Comparison of ENCODE assay signal across 9 cellular contexts in the genomic region with DNA sequence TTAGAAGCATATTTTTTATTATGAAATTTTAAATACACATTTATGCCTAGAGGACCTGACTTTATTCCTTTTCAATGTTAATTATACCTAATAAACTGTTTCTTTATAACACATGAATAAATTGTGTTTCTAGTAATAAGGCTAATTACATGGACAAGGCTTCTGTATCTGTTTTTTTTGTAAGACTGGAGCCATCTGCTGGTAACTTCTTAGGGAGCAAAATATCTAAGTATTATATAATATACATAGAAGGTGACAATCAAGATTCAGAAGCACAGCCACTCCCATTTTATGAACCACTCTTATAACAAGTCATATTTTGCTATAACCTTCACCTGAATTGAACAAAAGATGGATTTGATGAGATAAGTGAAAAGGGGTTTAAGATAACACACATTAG.
A peak's percentile ranks its signal among the peaks of the same experiment; 100 is the strongest.
DNase-seq lines count a peak whose midpoint lies in the region; ATAC-seq and TF ChIP-seq lines count a peak whose summit lies in the region.
"Had no signal": no experiment of that assay in that cellular context is flagged by ENCODE, and none has a peak within 500 bp of the region (broad histone marks: within the 10 kb centered on the region; RNA-seq: fewer than 3 reads in every experiment).

No MANE protein-coding gene starts in this region.

- H3K27me3 ChIP-seq in kidney epithelial cell (ENCODE audit: control insufficient read depth, insufficient read depth, low read length), result no peaks in the 10 kb centered on the region

- DNase-seq in DMS153 treated with DMSO at 0.1 percent for 48 hours (lab: John Stamatoyannopoulos, UW; ENCODE audit: unreplicated experiment) (peak; percentile 7), kidney epithelial cell (ENCODE audit: low read depth) (no peak), NCI-H1930 (lab: John Stamatoyannopoulos, UW) (no peak), HuH-7 (ENCODE audit: low spot score) (no peak), NCI-H2081 treated with DMSO at 0.1 percent for 48 hours (lab: John Stamatoyannopoulos, UW) (no peak)
- peak; percentile 45 for DNase-seq in Jurkat, Clone E6-1 (ENCODE audit: low read depth, low spot score)
- DNase-seq: substantia nigra had no signal

- peak; percentile 16 for TF ChIP-seq CTCF in kidney epithelial cell (IDR thresholded peaks at IDR 0.05; ENCODE audit: insufficient read depth, low read length, poor library complexity, severe bottlenecking)

- peak; percentile 66 for ATAC-seq in SK-N-SH treated with all-trans-retinoic acid at 6 μM for 48 hours
- no peak for ATAC-seq in GM21381 (IDR thresholded peaks at IDR 0.05; ENCODE audit: unreplicated experiment)

- H3K4me3 ChIP-seq in Jurkat, Clone E6-1 (ENCODE audit: low read length), result no peak overlapping the region
- no peak overlapping the region for H3K4me3 ChIP-seq in kidney epithelial cell (ENCODE audit: low read depth, low read length)

- H3K36me3 ChIP-seq in kidney epithelial cell (ENCODE audit: control insufficient read depth, insufficient read depth, low read length), result no peaks in the 10 kb centered on the region

TF ChIP-seq in SK-N-SH treated with all-trans-retinoic acid at 6 μM for 48 hours, 23 proteins besides CTCF, POLR2A, EP300 and RAD21:
- no peak for TF ChIP-seq ISL1 (CRISPR knock-in tag; IDR thresholded peaks at IDR 0.05)
- no peak for TF ChIP-seq ZNF70 (CRISPR knock-in tag; IDR thresholded peaks at IDR 0.05)
- no peak for TF ChIP-seq TOX (CRISPR knock-in tag; IDR thresholded peaks at IDR 0.05; ENCODE audit: borderline replicate concordance)
- no peak for TF ChIP-seq SNAI2 (CRISPR knock-in tag; IDR thresholded peaks at IDR 0.05)
- TF ChIP-seq, protein P1, sequence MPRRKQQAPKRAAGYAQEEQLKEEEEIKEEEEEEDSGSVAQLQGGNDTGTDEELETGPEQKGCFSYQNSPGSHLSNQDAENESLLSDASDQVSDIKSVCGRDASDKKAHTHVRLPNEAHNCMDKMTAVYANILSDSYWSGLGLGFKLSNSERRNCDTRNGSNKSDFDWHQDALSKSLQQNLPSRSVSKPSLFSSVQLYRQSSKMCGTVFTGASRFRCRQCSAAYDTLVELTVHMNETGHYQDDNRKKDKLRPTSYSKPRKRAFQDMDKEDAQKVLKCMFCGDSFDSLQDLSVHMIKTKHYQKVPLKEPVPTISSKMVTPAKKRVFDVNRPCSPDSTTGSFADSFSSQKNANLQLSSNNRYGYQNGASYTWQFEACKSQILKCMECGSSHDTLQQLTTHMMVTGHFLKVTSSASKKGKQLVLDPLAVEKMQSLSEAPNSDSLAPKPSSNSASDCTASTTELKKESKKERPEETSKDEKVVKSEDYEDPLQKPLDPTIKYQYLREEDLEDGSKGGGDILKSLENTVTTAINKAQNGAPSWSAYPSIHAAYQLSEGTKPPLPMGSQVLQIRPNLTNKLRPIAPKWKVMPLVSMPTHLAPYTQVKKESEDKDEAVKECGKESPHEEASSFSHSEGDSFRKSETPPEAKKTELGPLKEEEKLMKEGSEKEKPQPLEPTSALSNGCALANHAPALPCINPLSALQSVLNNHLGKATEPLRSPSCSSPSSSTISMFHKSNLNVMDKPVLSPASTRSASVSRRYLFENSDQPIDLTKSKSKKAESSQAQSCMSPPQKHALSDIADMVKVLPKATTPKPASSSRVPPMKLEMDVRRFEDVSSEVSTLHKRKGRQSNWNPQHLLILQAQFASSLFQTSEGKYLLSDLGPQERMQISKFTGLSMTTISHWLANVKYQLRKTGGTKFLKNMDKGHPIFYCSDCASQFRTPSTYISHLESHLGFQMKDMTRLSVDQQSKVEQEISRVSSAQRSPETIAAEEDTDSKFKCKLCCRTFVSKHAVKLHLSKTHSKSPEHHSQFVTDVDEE (CRISPR knock-in tag; IDR thresholded peaks at IDR 0.05), result no peak
- TF ChIP-seq OSR1 (CRISPR knock-in tag; IDR thresholded peaks at IDR 0.05), result no peak
- no peak for TF ChIP-seq ZNF8 (CRISPR knock-in tag; IDR thresholded peaks at IDR 0.05)
- no peak for TF ChIP-seq PPARA (CRISPR knock-in tag; IDR thresholded peaks at IDR 0.05; ENCODE audit: borderline replicate concordance)
- no peak for TF ChIP-seq ARNTL (CRISPR knock-in tag; IDR thresholded peaks at IDR 0.05; ENCODE audit: borderline replicate concordance, low read depth)
- TF ChIP-seq, protein P2, sequence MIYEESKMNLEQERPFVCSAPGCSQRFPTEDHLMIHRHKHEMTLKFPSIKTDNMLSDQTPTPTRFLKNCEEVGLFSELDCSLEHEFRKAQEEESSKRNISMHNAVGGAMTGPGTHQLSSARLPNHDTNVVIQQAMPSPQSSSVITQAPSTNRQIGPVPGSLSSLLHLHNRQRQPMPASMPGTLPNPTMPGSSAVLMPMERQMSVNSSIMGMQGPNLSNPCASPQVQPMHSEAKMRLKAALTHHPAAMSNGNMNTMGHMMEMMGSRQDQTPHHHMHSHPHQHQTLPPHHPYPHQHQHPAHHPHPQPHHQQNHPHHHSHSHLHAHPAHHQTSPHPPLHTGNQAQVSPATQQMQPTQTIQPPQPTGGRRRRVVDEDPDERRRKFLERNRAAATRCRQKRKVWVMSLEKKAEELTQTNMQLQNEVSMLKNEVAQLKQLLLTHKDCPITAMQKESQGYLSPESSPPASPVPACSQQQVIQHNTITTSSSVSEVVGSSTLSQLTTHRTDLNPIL (CRISPR knock-in tag; IDR thresholded peaks at IDR 0.05; ENCODE audit: low read depth), result no peak
- TF ChIP-seq, protein P3, sequence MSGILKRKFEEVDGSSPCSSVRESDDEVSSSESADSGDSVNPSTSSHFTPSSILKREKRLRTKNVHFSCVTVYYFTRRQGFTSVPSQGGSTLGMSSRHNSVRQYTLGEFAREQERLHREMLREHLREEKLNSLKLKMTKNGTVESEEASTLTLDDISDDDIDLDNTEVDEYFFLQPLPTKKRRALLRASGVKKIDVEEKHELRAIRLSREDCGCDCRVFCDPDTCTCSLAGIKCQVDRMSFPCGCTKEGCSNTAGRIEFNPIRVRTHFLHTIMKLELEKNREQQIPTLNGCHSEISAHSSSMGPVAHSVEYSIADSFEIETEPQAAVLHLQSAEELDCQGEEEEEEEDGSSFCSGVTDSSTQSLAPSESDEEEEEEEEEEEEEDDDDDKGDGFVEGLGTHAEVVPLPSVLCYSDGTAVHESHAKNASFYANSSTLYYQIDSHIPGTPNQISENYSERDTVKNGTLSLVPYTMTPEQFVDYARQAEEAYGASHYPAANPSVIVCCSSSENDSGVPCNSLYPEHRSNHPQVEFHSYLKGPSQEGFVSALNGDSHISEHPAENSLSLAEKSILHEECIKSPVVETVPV (CRISPR knock-in tag; IDR thresholded peaks at IDR 0.05), result no peak

Comparison
In these comparisons a context has a peak if more than half of its experiments do, and no peak if none do; other contexts are left out.
1. DNase-seq: peak in DMS153 treated with DMSO at 0.1 percent for 48 hours (single experiment) and Jurkat, Clone E6-1 (single experiment); none in kidney epithelial cell (single experiment), NCI-H1930 (0 of 2), HuH-7 (single experiment) and NCI-H2081 treated with DMSO at 0.1 percent for 48 hours (single experiment).